Comparison of ENCODE assay signal across 11 cellular contexts in the genomic region with DNA sequence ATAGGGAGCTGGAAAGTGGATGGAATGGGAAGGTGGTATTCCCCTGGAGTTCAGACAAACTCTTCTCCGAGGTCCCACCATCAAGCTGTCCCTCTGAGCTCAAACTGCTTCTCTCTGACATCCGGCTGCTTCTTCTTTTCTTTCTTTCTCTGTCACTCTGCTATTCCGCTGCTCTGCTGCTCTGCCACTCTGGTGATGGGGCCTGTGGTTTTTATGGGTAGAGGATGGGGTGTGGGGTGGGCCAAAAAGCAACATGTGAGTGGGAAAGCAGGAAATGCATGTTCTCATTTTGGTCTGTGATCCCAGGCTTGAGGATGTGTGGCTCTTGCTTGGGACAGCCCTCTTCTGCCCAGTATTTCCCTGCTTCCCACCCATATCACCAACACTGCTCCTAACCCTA. TPM values are rescaled to one million over a fixed set of nuclear protein-coding genes. Genes with fewer than 3 reads are reported as not detected.
DNase-seq lines count a peak whose midpoint lies in the region; ATAC-seq, FAIRE-seq and TF ChIP-seq lines count a peak whose summit lies in the region.
"Had no signal": no experiment of that assay in that cellular context is flagged by ENCODE, and none has a peak within 500 bp of the region (broad histone marks: within the 10 kb centered on the region; RNA-seq: fewer than 3 reads in every experiment).

No MANE protein-coding gene starts in this region.

- intact Hi-C loops in spleen (cut with DNase I; ENCODE audit: low total_unique reads), result loop anchor here (10.0 kb wide), 1 partner anchor 367 kb away; no protein-coding TSS in a partner anchor

- no peaks in the 10 kb centered on the region for H3K27me3 ChIP-seq in SU-DHL-6 (ENCODE audit: low read length)
- H3K27me3 ChIP-seq in spleen (replicated peaks in 1 of 7), result no peaks in the 10 kb centered on the region

- ATAC-seq in HG03039 (IDR thresholded peaks at IDR 0.05; ENCODE audit: unreplicated experiment), result no peak

- no peak overlapping the region for H2AFZ ChIP-seq in SU-DHL-6 (ENCODE audit: low read depth, low read length, severe bottlenecking)

- H3K36me3 ChIP-seq in SU-DHL-6 (ENCODE audit: low read length) (no peaks in the 10 kb centered on the region), spleen (peaks cover 0 to 2% (median 0%) of the 10 kb centered on the region in 6 donors)

- peak overlapping the region; percentile 77 for H3K27ac ChIP-seq in SU-DHL-6 (ENCODE audit: low read depth, low read length)
- H3K27ac ChIP-seq in spleen, result peak overlapping the region; percentile 22 to 86 (median 62)

- H3K4me1 ChIP-seq in spleen, result peaks cover 9 to 80% (median 54%) of the 10 kb centered on the region in 6 donors

- no peak for TF ChIP-seq CTCF in SU-DHL-6 (IDR thresholded peaks at IDR 0.05; ENCODE audit: insufficient read depth, low read length, poor library complexity, severe bottlenecking)
- TF ChIP-seq CTCF in spleen (IDR thresholded peaks at IDR 0.05 in 8 of 11, conservative IDR thresholded peaks at IDR 0.05 in 3 of 11), result no peak

- H3K79me2 ChIP-seq in SU-DHL-6 (ENCODE audit: insufficient read depth, low read length), result no peaks in the 10 kb centered on the region

- H3K9ac ChIP-seq in SU-DHL-6 (ENCODE audit: low read length), result peak overlapping the region; percentile 46

- WGBS in spleen, 5 donors, result 27 to 60% (median 38%) methylated on average over 3 of the region's 3 CpGs

- H3K4me3 ChIP-seq in SU-DHL-6 (ENCODE audit: insufficient read depth, low read length, poor library complexity, severe bottlenecking) (no peak overlapping the region), spleen (peak overlapping the region in 1 of 8 donors; percentile 26)

- peaks cover 45% of the 10 kb centered on the region for H3F3A ChIP-seq in SU-DHL-6 (ENCODE audit: insufficient read depth)

- FAIRE-seq in GM18507 (lab: Jason Lieb, UNC) (peak; percentile 86), HTR-8/SVneo (lab: Jason Lieb, UNC) (no peak)
- FAIRE-seq: astrocyte had no signal

- no peaks in the 10 kb centered on the region for H4K20me1 ChIP-seq in SU-DHL-6 (ENCODE audit: low read depth, low read length)

- H3K9me2 ChIP-seq in SU-DHL-6 (replicated peaks; ENCODE audit: insufficient read depth, low read length), result no peaks in the 10 kb centered on the region

- no peak for TF ChIP-seq POLR2A in spleen (IDR thresholded peaks at IDR 0.05)

- H3K4me2 ChIP-seq in SU-DHL-6 (ENCODE audit: low read depth, low read length, poor library complexity, severe bottlenecking), result peak overlapping the region; percentile 47

- H3K9me3 ChIP-seq in SU-DHL-6 (ENCODE audit: insufficient read depth, low read length) (no peaks in the 10 kb centered on the region), spleen (peaks cover 0 to 17% (median 4%) of the 10 kb centered on the region in 8 donors)

- DNase-seq in GM18507 (ENCODE audit: extremely low spot score, insufficient read length, low read depth) (no peak), spleen (peak; percentile 80), ecto neural progenitor cell (ENCODE audit: low spot score) (no peak), HTR-8/SVneo (ENCODE audit: insufficient read length, low spot score) (no peak), NCI-H446 (lab: John Stamatoyannopoulos, UW) (no peak)
- DNase-seq in activated gamma-delta T cell treated with anti-CD3 and anti-CD28 coated beads, Interleukin-2, amount 50 U/mL, for 16 hours (ENCODE audit: low read depth), result peak; percentile 24
- DNase-seq: NCI-H2081 treated with DMSO at 0.1 percent for 48 hours had no signal

RNA-seq across cellular contexts. Expression of gene CLECL1, which starts 30.7 kb away (rescaled TPM):
- total RNA-seq in spleen, result 10 to 100 TPM in 6 of 7 donors, 1 to 10 TPM in 1; 6.3 to 18.1 (median 13.2) TPM
- 100 to 1,000 TPM in 1 of 3 donors, 10 to 100 TPM in 2; 24.2 to 103 (median 40.4) TPM for polyA plus RNA-seq in spleen
- total RNA-seq: astrocyte, HT-29 had no signal

RNA-seq across cellular contexts. Expression of gene CLEC2D, which starts 32.7 kb away (rescaled TPM):
- total RNA-seq in spleen, result 100 to 1,000 TPM in 1 of 7 donors, 10 to 100 TPM in 6; 74.9 to 131 (median 87.7) TPM
- polyA plus RNA-seq in spleen, result 10 to 100 TPM; 20.8 to 48.5 (median 39.7) TPM

RNA-seq across cellular contexts. Expression of gene CD69, which starts 58.5 kb away (rescaled TPM):
- 100 to 1,000 TPM in 1 of 7 donors, 10 to 100 TPM in 6; 29.5 to 123 (median 65.6) TPM for total RNA-seq in spleen
- 10 to 100 TPM; 49.2 to 71.6 (median 55.1) TPM for polyA plus RNA-seq in spleen
- total RNA-seq: HT-29 had no signal

Comparison
In these comparisons a context has a peak if more than half of its experiments do, and no peak if none do; other contexts are left out.
1. DNase-seq: peak in activated gamma-delta T cell treated with anti-CD3 and anti-CD28 coated beads, Interleukin-2, amount 50 U/mL, for 16 hours (single experiment) and spleen (single experiment); none in GM18507 (single experiment), ecto neural progenitor cell (single experiment), HTR-8/SVneo (single experiment) and NCI-H446 (0 of 2).